In the genomic region with DNA sequence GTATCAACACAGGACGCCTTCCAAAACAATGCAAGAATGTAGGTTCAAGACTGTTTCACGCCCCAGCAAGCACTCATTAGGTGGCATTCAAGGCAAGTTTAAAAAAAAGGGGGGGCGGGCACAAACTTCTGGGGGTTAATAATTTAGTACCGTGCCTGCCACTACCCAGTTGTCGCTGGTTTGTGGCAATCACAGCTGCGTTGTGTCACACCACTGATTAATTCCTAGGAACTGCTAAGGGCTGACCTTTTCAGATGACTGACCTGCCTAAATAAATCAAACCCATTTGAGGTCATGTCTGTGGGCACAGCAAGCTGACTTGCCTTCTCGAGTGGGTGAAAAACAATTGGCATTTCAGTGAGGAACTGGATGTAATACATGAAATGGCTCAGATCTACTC, we compare ENCODE assay signal across 12 cellular contexts.
DNase-seq lines count a peak whose midpoint lies in the region; ATAC-seq and FAIRE-seq lines count a peak whose summit lies in the region.
"Had no signal": no experiment of that assay in that cellular context is flagged by ENCODE, and none has a peak within 500 bp of the region (broad histone marks: within the 10 kb centered on the region; RNA-seq: fewer than 3 reads in every experiment).

No MANE protein-coding gene starts in this region.

- peaks cover 59% of the 10 kb centered on the region for H3K4me1 Mint-ChIP-seq in activated naive CD8-positive, alpha-beta T cell treated with anti-CD3 and anti-CD28 coated beads, Interleukin-2, amount 50 U/mL, for 24 hours
- peaks cover 67% of the 10 kb centered on the region for H3K4me1 Mint-ChIP-seq in stimulated activated naive CD8-positive, alpha-beta T cell treated with anti-CD3 and anti-CD28 coated beads, Interleukin-15, amount 100 ng/mL, for 72 hours

- H3K27me3 ChIP-seq in muscle layer of colon (ENCODE audit: control insufficient read depth in 1 of 2, insufficient read depth in 2 of 2, low read length in 2 of 2), result no peaks in the 10 kb centered on the region

- H3K4me3 Mint-ChIP-seq in activated naive CD8-positive, alpha-beta T cell treated with anti-CD3 and anti-CD28 coated beads, Interleukin-2, amount 50 U/mL, for 24 hours, result peak overlapping the region; percentile 51
- peak overlapping the region; percentile 22 to 42 for H3K4me3 Mint-ChIP-seq in stimulated activated naive CD8-positive, alpha-beta T cell treated with anti-CD3 and anti-CD28 coated beads, Interleukin-15, amount 100 ng/mL, for 72 hours

- no peaks in the 10 kb centered on the region for H3K9me3 ChIP-seq in muscle layer of colon (ENCODE audit: low read length)

- H3K4me3 ChIP-seq in muscle layer of colon (ENCODE audit: low read depth in 1 of 2, low read length in 2 of 2), result no peak overlapping the region

- peak; percentile 57 for ATAC-seq in activated naive CD8-positive, alpha-beta T cell treated with anti-CD3 and anti-CD28 coated beads, Interleukin-2, amount 50 U/mL, for 24 hours
- peak; percentile 31 for ATAC-seq in stimulated activated naive CD8-positive, alpha-beta T cell treated with anti-CD3 and anti-CD28 coated beads, Interleukin-15, amount 100 ng/mL, for 72 hours
- no peak for ATAC-seq in HG03432 (IDR thresholded peaks at IDR 0.05; ENCODE audit: unreplicated experiment)
- no peak for ATAC-seq in HG02852 (IDR thresholded peaks at IDR 0.05; ENCODE audit: unreplicated experiment)

- FAIRE-seq in GM19239 (lab: Jason Lieb, UNC), result peak; percentile 80

- H3K27me3 Mint-ChIP-seq in activated naive CD8-positive, alpha-beta T cell treated with anti-CD3 and anti-CD28 coated beads, Interleukin-2, amount 50 U/mL, for 24 hours, result no peaks in the 10 kb centered on the region
- H3K27me3 Mint-ChIP-seq in stimulated activated naive CD8-positive, alpha-beta T cell treated with anti-CD3 and anti-CD28 coated beads, Interleukin-15, amount 100 ng/mL, for 72 hours, result no peaks in the 10 kb centered on the region

- no peak for DNase-seq in GM19239 (ENCODE audit: insufficient read length, low spot score)
- peak; percentile 42 for DNase-seq in activated naive CD8-positive, alpha-beta T cell treated with anti-CD3 and anti-CD28 coated beads, Interleukin-2, amount 50 U/mL, for 24 hours
- no peak for DNase-seq in stimulated activated naive CD8-positive, alpha-beta T cell treated with anti-CD3 and anti-CD28 coated beads, Interleukin-15, amount 100 ng/mL, for 72 hours
- DNase-seq in effector CD8-positive, alpha-beta T cell (lab: John Stamatoyannopoulos, UW), result no peak
- DNase-seq in NCI-H2107 (lab: John Stamatoyannopoulos, UW), result no peak
- DNase-seq: activated CD4-positive, alpha-beta T cell treated with anti-CD3 and anti-CD28 coated beads for 1 hour; NCI-H2171 treated with DMSO at 0.1 percent for 48 hours; posterior cingulate gyrus had no signal

- H3K36me3 ChIP-seq in muscle layer of colon (ENCODE audit: insufficient read depth, low read length), result no peaks in the 10 kb centered on the region

- no peak overlapping the region for H3K9ac ChIP-seq in muscle layer of colon (ENCODE audit: low read length)

- H3K27ac Mint-ChIP-seq in activated naive CD8-positive, alpha-beta T cell treated with anti-CD3 and anti-CD28 coated beads, Interleukin-2, amount 50 U/mL, for 24 hours, result peak overlapping the region; percentile 53
- H3K27ac Mint-ChIP-seq in stimulated activated naive CD8-positive, alpha-beta T cell treated with anti-CD3 and anti-CD28 coated beads, Interleukin-15, amount 100 ng/mL, for 72 hours, result no peak overlapping the region

- peaks cover 17% of the 10 kb centered on the region for H3K4me1 ChIP-seq in muscle layer of colon (ENCODE audit: insufficient read depth, low read length)

- no peaks in the 10 kb centered on the region for H3K36me3 Mint-ChIP-seq in activated naive CD8-positive, alpha-beta T cell treated with anti-CD3 and anti-CD28 coated beads, Interleukin-2, amount 50 U/mL, for 24 hours (ENCODE audit: low read depth)
- H3K36me3 Mint-ChIP-seq: activated naive CD4-positive, alpha-beta T cell treated with anti-CD3 and anti-CD28 coated beads, Interleukin-2, amount 50 U/mL, for 72 hours had no signal

- no peaks in the 10 kb centered on the region for H3K9me3 Mint-ChIP-seq in activated naive CD8-positive, alpha-beta T cell treated with anti-CD3 and anti-CD28 coated beads, Interleukin-2, amount 50 U/mL, for 24 hours
- H3K9me3 Mint-ChIP-seq in stimulated activated naive CD8-positive, alpha-beta T cell treated with anti-CD3 and anti-CD28 coated beads, Interleukin-15, amount 100 ng/mL, for 72 hours, result no peaks in the 10 kb centered on the region
- H3K9me3 Mint-ChIP-seq: activated naive CD4-positive, alpha-beta T cell treated with anti-CD3 and anti-CD28 coated beads, Interleukin-2, amount 50 U/mL, for 72 hours had no signal

- H3K27ac ChIP-seq in muscle layer of colon (ENCODE audit: low read depth, low read length), result peak overlapping the region; percentile 3

Comparison
In these comparisons a context has a peak if more than half of its experiments do, and no peak if none do; other contexts are left out.
1. ATAC-seq: peak in activated naive CD8-positive, alpha-beta T cell treated with anti-CD3 and anti-CD28 coated beads, Interleukin-2, amount 50 U/mL, for 24 hours (single experiment) and stimulated activated naive CD8-positive, alpha-beta T cell treated with anti-CD3 and anti-CD28 coated beads, Interleukin-15, amount 100 ng/mL, for 72 hours (single experiment); none in HG03432 (single experiment) and HG02852 (single experiment).